Comparison of ENCODE assay signal across 1 cellular context in genomic region chr19:39411832-39412099, GRCh38.
TF ChIP-seq lines count a peak whose summit lies in the region.

No MANE protein-coding gene starts in this region.

TF ChIP-seq in endothelial cell of umbilical vein, 7 proteins besides CTCF, POLR2A, EP300 and RAD21 (continued from another document):
- TF ChIP-seq MAX (IDR thresholded peaks at IDR 0.05; ENCODE audit: insufficient read depth, insufficient read length) (no peak), GATA2 (IDR thresholded peaks at IDR 0.05; ENCODE audit: insufficient read depth, insufficient read length, low read depth, low read length) (no peak), JUN (IDR thresholded peaks at IDR 0.05; ENCODE audit: borderline replicate concordance, insufficient read depth, insufficient read length, low read depth) (no peak)
TF ChIP-seq in endothelial cell of umbilical vein: peak in this region for 0.
